Comparison of ENCODE assay signal across 23 cellular contexts in genomic region chr2:190664240-190664639, GRCh38. TPM values are rescaled to one million over a fixed set of nuclear protein-coding genes. Genes with fewer than 3 reads are reported as not detected.
A peak's percentile ranks its signal among the peaks of the same experiment; 100 is the strongest.
DNase-seq lines count a peak whose midpoint lies in the region; ATAC-seq, FAIRE-seq and TF ChIP-seq lines count a peak whose summit lies in the region.
"Had no signal": no experiment of that assay in that cellular context is flagged by ENCODE, and none has a peak within 500 bp of the region (broad histone marks: within the 10 kb centered on the region; RNA-seq: fewer than 3 reads in every experiment).

No MANE protein-coding gene starts in this region.

- no peak overlapping the region for H2AFZ ChIP-seq in osteoblast (ENCODE audit: low read length)

- no peak for TF ChIP-seq POLR2A in H54 (IDR thresholded peaks at IDR 0.05; ENCODE audit: low read depth, low read length)

- peak overlapping the region; percentile 56 for H3K27ac ChIP-seq in osteoblast (ENCODE audit: low read depth, low read length)
- H3K27ac ChIP-seq: neutrophil had no signal

- no peak for DNase-seq in H54 (ENCODE audit: insufficient read length, low spot score)
- DNase-seq in RPMI7951 (ENCODE audit: low read depth) = peak; percentile 37
- no peak for DNase-seq in effector memory CD8-positive, alpha-beta T cell
- DNase-seq in osteoblast (ENCODE audit: insufficient read length, low spot score, missing footprints) = no peak
- no peak for DNase-seq in activated naive CD4-positive, alpha-beta T cell treated with anti-CD3 and anti-CD28 coated beads, Interleukin-2, amount 50 U/mL, for 72 hours (ENCODE audit: low spot score in 2 of 2)
- no peak for DNase-seq in activated T-cell treated with anti-CD3 and anti-CD28 coated beads, Interleukin-2, amount 50 U/mL, for 4 hours
- DNase-seq: activated CD4-positive, alpha-beta T cell treated with anti-CD3 and anti-CD28 coated beads, Interleukin-2, amount 10 ng/mL, durations not matched to agents 24 days and 14 days; activated naive CD8-positive, alpha-beta T cell treated with anti-CD3 and anti-CD28 coated beads, Interleukin-2, amount 50 U/mL, for 24 hours; AML-193; caudate nucleus; left ventricle myocardium superior; MG63; mucosa of descending colon; NCI-H1417 treated with DMSO at 0.1 percent for 48 hours; NCI-H2107; NCI-H526; stimulated activated CD4-positive, alpha-beta T cell treated with anti-CD3 and anti-CD28 coated beads, Interleukin-12 subunit alpha, Interleukin-12 subunit beta, amount 100 ng/mL, for 4 hours had no signal

- no peaks in the 10 kb centered on the region for H3K27me3 Mint-ChIP-seq in effector memory CD8-positive, alpha-beta T cell
- H3K27me3 Mint-ChIP-seq in activated T-cell treated with anti-CD3 and anti-CD28 coated beads, Interleukin-2, amount 50 U/mL, for 4 hours (ENCODE audit: low read depth) = no peaks in the 10 kb centered on the region
- H3K27me3 Mint-ChIP-seq: activated CD4-positive, alpha-beta T cell treated with anti-CD3 and anti-CD28 coated beads, Interleukin-2, amount 10 ng/mL, durations not matched to agents 24 days and 14 days; activated naive CD8-positive, alpha-beta T cell treated with anti-CD3 and anti-CD28 coated beads, Interleukin-2, amount 50 U/mL, for 24 hours; type B pancreatic cell had no signal

- peak; percentile 77 for FAIRE-seq in H54 (lab: Jason Lieb, UNC)
- FAIRE-seq: HepG2 had no signal

- no peak for ATAC-seq in effector memory CD8-positive, alpha-beta T cell (replicated peaks)
- ATAC-seq in HG03135 (IDR thresholded peaks at IDR 0.05; ENCODE audit: unreplicated experiment) = no peak
- ATAC-seq in activated naive CD4-positive, alpha-beta T cell treated with anti-CD3 and anti-CD28 coated beads, Interleukin-2, amount 50 U/mL, for 72 hours = no peak
- no peak for ATAC-seq in SK-N-SH treated with all-trans-retinoic acid at 6 μM for 48 hours
- no peak for ATAC-seq in activated T-cell treated with anti-CD3 and anti-CD28 coated beads, Interleukin-2, amount 50 U/mL, for 4 hours
- ATAC-seq: activated naive CD8-positive, alpha-beta T cell treated with anti-CD3 and anti-CD28 coated beads, Interleukin-2, amount 50 U/mL, for 24 hours; HepG2; left ventricle myocardium superior; mucosa of descending colon had no signal

- H3K4me3 Mint-ChIP-seq in effector memory CD8-positive, alpha-beta T cell = no peak overlapping the region
- H3K4me3 Mint-ChIP-seq in activated T-cell treated with anti-CD3 and anti-CD28 coated beads, Interleukin-2, amount 50 U/mL, for 4 hours = no peak overlapping the region
- H3K4me3 Mint-ChIP-seq: activated CD4-positive, alpha-beta T cell treated with anti-CD3 and anti-CD28 coated beads, Interleukin-2, amount 10 ng/mL, durations not matched to agents 24 days and 14 days; activated naive CD8-positive, alpha-beta T cell treated with anti-CD3 and anti-CD28 coated beads, Interleukin-2, amount 50 U/mL, for 24 hours; type B pancreatic cell had no signal

- peak overlapping the region; percentile 59 to 79 for H3K27ac Mint-ChIP-seq in effector memory CD8-positive, alpha-beta T cell
- H3K27ac Mint-ChIP-seq in activated naive CD4-positive, alpha-beta T cell treated with anti-CD3 and anti-CD28 coated beads, Interleukin-2, amount 50 U/mL, for 72 hours = peak overlapping the region in 1 of 2 donors; percentile 77
- H3K27ac Mint-ChIP-seq: activated CD4-positive, alpha-beta T cell treated with anti-CD3 and anti-CD28 coated beads, Interleukin-2, amount 10 ng/mL, durations not matched to agents 24 days and 14 days; activated naive CD8-positive, alpha-beta T cell treated with anti-CD3 and anti-CD28 coated beads, Interleukin-2, amount 50 U/mL, for 24 hours; type B pancreatic cell had no signal

- H3K4me3 ChIP-seq in osteoblast (ENCODE audit: insufficient read depth, low read length) = no peak overlapping the region
- H3K4me3 ChIP-seq: HAP-1, MG63, mucosa of descending colon had no signal

- H3K4me1 ChIP-seq in osteoblast (ENCODE audit: insufficient read depth, low read length) = peaks cover 19% of the 10 kb centered on the region
- H3K4me1 ChIP-seq: HAP-1 had no signal

- H3K9me3 ChIP-seq in osteoblast (ENCODE audit: low read depth, low read length) = no peaks in the 10 kb centered on the region
- H3K9me3 ChIP-seq: HAP-1, mucosa of descending colon, neutrophil had no signal

- H3K27me3 ChIP-seq in osteoblast (ENCODE audit: insufficient read depth, low read length) = no peaks in the 10 kb centered on the region
- H3K27me3 ChIP-seq: MG63, neutrophil had no signal

- H3K79me2 ChIP-seq in osteoblast (ENCODE audit: insufficient read depth, low read length) = peaks cover 77% of the 10 kb centered on the region

- peaks cover 8% of the 10 kb centered on the region for H3K36me3 Mint-ChIP-seq in effector memory CD8-positive, alpha-beta T cell (ENCODE audit: insufficient read depth)
- peaks cover 15 to 63% of the 10 kb centered on the region in 2 donors for H3K36me3 Mint-ChIP-seq in activated naive CD4-positive, alpha-beta T cell treated with anti-CD3 and anti-CD28 coated beads, Interleukin-2, amount 50 U/mL, for 72 hours
- peaks cover 18% of the 10 kb centered on the region for H3K36me3 Mint-ChIP-seq in activated T-cell treated with anti-CD3 and anti-CD28 coated beads, Interleukin-2, amount 50 U/mL, for 4 hours (ENCODE audit: insufficient read depth)

- no peak overlapping the region for H3K4me2 ChIP-seq in osteoblast (ENCODE audit: insufficient read depth, low read length)

- H3K4me1 Mint-ChIP-seq in effector memory CD8-positive, alpha-beta T cell (ENCODE audit: low read depth in 2 of 2) = peaks cover 18 to 35% of the 10 kb centered on the region in 2 donors
- H3K4me1 Mint-ChIP-seq in activated T-cell treated with anti-CD3 and anti-CD28 coated beads, Interleukin-2, amount 50 U/mL, for 4 hours (ENCODE audit: low read depth) = peaks cover 38% of the 10 kb centered on the region

- H4K20me1 ChIP-seq in osteoblast (ENCODE audit: insufficient read depth, low read length) = peaks cover 5% of the 10 kb centered on the region

- no peak for TF ChIP-seq CTCF in osteoblast (IDR thresholded peaks at IDR 0.05; ENCODE audit: extremely low read depth, low read depth, low read length)

- H3K36me3 ChIP-seq in osteoblast (ENCODE audit: insufficient read depth, low read length) = peaks cover 3% of the 10 kb centered on the region
- H3K36me3 ChIP-seq: MG63 had no signal

- H3K9me3 Mint-ChIP-seq in effector memory CD8-positive, alpha-beta T cell = peaks cover 0 to 1% of the 10 kb centered on the region in 2 donors
- H3K9me3 Mint-ChIP-seq in activated naive CD4-positive, alpha-beta T cell treated with anti-CD3 and anti-CD28 coated beads, Interleukin-2, amount 50 U/mL, for 72 hours = no peaks in the 10 kb centered on the region
- H3K9me3 Mint-ChIP-seq in activated T-cell treated with anti-CD3 and anti-CD28 coated beads, Interleukin-2, amount 50 U/mL, for 4 hours = peaks cover 3% of the 10 kb centered on the region
- H3K9me3 Mint-ChIP-seq: activated naive CD8-positive, alpha-beta T cell treated with anti-CD3 and anti-CD28 coated beads, Interleukin-2, amount 50 U/mL, for 24 hours had no signal

TF ChIP-seq in SK-N-SH treated with all-trans-retinoic acid at 6 μM for 48 hours, 23 proteins besides CTCF, POLR2A, EP300 and RAD21:
- TF ChIP-seq PPARA (CRISPR knock-in tag; IDR thresholded peaks at IDR 0.05; ENCODE audit: borderline replicate concordance) (no peak), RARB (CRISPR knock-in tag; IDR thresholded peaks at IDR 0.05) (no peak), TCF4 (CRISPR knock-in tag; IDR thresholded peaks at IDR 0.05; ENCODE audit: borderline replicate concordance) (no peak), ZC3H10 (CRISPR knock-in tag; IDR thresholded peaks at IDR 0.05) (no peak), ISL1 (CRISPR knock-in tag; IDR thresholded peaks at IDR 0.05) (no peak), CSRNP3 (CRISPR knock-in tag; IDR thresholded peaks at IDR 0.05) (no peak), CSDC2 (CRISPR knock-in tag; IDR thresholded peaks at IDR 0.05) (no peak), CREB5 (CRISPR knock-in tag; IDR thresholded peaks at IDR 0.05; ENCODE audit: low read depth) (no peak), ZNF565 (CRISPR knock-in tag; conservative IDR thresholded peaks at IDR 0.05; ENCODE audit: low read depth) (no peak), ESRRG (CRISPR knock-in tag; IDR thresholded peaks at IDR 0.05) (no peak), SNAI2 (CRISPR knock-in tag; IDR thresholded peaks at IDR 0.05) (no peak)
TF ChIP-seq in SK-N-SH treated with all-trans-retinoic acid at 6 μM for 48 hours: peak in this region for 0.

RNA-seq across cellular contexts. Expression of gene NAB1, which starts 15.4 kb away (rescaled TPM):
- 47.0 and 51.7 TPM in 2 replicates for total RNA-seq in RPMI7951 (2014; rRNA removed; shearing (Covaris generic))
- 44.2 TPM in 2 replicates for total RNA-seq in osteoblast
- 10 to 100 TPM; 45.2 to 63.9 TPM for total RNA-seq in activated naive CD4-positive, alpha-beta T cell treated with anti-CD3 and anti-CD28 coated beads, Interleukin-2, amount 50 U/mL, for 72 hours
- total RNA-seq in activated T-cell treated with anti-CD3 and anti-CD28 coated beads, Interleukin-2, amount 50 U/mL, for 4 hours = 10 to 100 TPM; 27.0 to 36.4 (median 33.8) TPM
